ENCODE assay signal across 13 cellular contexts in the genomic region with DNA sequence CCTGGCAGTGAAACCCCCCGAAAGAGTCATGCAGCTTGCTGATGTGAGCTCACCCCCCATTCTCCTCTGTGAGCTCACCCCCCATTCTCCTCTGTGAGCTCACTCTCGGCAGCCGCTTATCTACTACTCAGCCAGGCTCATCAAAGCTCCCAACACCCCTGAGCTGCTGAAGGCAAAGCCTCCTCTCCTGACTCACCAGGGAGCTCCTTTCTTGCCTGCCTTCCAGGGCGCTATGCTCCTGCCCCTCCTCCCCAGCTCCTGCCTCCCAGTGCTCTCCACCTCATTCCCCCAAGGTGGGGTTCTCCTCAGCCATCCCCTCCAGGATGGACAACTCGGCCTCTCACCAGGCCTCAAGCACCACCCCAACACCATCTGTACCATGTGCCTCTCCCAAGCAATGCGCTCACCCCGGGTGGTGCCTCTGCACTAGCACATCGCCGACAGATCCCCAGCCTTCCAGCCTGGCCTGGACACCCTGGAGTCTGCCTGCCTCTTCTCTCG. TPM values are rescaled to one million over a fixed set of nuclear protein-coding genes. Genes with fewer than 3 reads are reported as not detected.
A peak's percentile ranks its signal among the peaks of the same experiment; 100 is the strongest.
DNase-seq lines count a peak whose midpoint lies in the region; ATAC-seq and TF ChIP-seq lines count a peak whose summit lies in the region.
"Had no signal": no experiment of that assay in that cellular context is flagged by ENCODE, and none has a peak within 500 bp of the region (broad histone marks: within the 10 kb centered on the region; RNA-seq: fewer than 3 reads in every experiment).

No MANE protein-coding gene starts in this region.

- H4K8ac ChIP-seq in IMR-90 (ENCODE audit: low read depth in 2 of 2, low read length in 2 of 2): no peak overlapping the region; a peak in 1 of 4 replicates

- H4K20me1 ChIP-seq in IMR-90 (ENCODE audit: insufficient read depth, low read length) (peaks cover 75% of the 10 kb centered on the region), neural progenitor cell (ENCODE audit: low read depth) (peaks cover 5% of the 10 kb centered on the region)

- H3K14ac ChIP-seq in IMR-90 (replicated peaks; ENCODE audit: low read depth, low read length): no peak overlapping the region

- H3K4me3 ChIP-seq in IMR-90 (ENCODE audit: insufficient read depth, low read depth, low read length) (no peak overlapping the region), neural progenitor cell (no peak overlapping the region), gastroesophageal sphincter (no peak overlapping the region), ascending aorta (no peak overlapping the region)
- H3K4me3 ChIP-seq: esophagus squamous epithelium had no signal

- BruUV-seq in IMR-90 (replicated peaks; lab: Mats Ljungman, UMichigan): no TSS peak

- 0 out of 2 replicates have a peak overlapping the region, but pooled peaks have one; percentile 29 for H2BK120ac ChIP-seq in IMR-90 (ENCODE audit: low read depth, low read length)

- no peaks in the 10 kb centered on the region for H3F3A ChIP-seq in neural progenitor cell (ENCODE audit: low read depth)

- H3K4me3 Mint-ChIP-seq in T-helper 1 cell treated with Interleukin-12 subunit alpha and Interleukin-12 subunit beta and Interleukin-4 antibody, amounts not matched to agents 30 μg/mL and 1 μg/mL, for 36 hours: no peak overlapping the region
- H3K4me3 Mint-ChIP-seq in chondrocyte (ENCODE audit: unreplicated experiment): peak overlapping the region; percentile 7
- H3K4me3 Mint-ChIP-seq in neural progenitor cell: peak overlapping the region; percentile 1

- DNase-seq in T-helper 1 cell (no peak), IMR-90 (peak; percentile 79), chondrocyte (ENCODE audit: low spot score) (no peak), neural progenitor cell (ENCODE audit: low spot score) (no peak), ascending aorta (ENCODE audit: low spot score in 2 of 2) (no peak)
- DNase-seq: anterior cingulate cortex, esophagus squamous epithelium, GDM1 had no signal

- H3K4me1 Mint-ChIP-seq in T-helper 1 cell treated with Interleukin-12 subunit alpha and Interleukin-12 subunit beta and Interleukin-4 antibody, amounts not matched to agents 30 μg/mL and 1 μg/mL, for 36 hours (ENCODE audit: low read depth): peaks cover 5% of the 10 kb centered on the region
- H3K4me1 Mint-ChIP-seq in chondrocyte (ENCODE audit: low read depth): peaks cover 88% of the 10 kb centered on the region
- H3K4me1 Mint-ChIP-seq in neural progenitor cell: peaks cover 3% of the 10 kb centered on the region

- H3K27me3 Mint-ChIP-seq in T-helper 1 cell treated with Interleukin-12 subunit alpha and Interleukin-12 subunit beta and Interleukin-4 antibody, amounts not matched to agents 30 μg/mL and 1 μg/mL, for 36 hours (ENCODE audit: low read depth): no peaks in the 10 kb centered on the region
- no peaks in the 10 kb centered on the region for H3K27me3 Mint-ChIP-seq in chondrocyte (ENCODE audit: low read depth)
- H3K27me3 Mint-ChIP-seq in neural progenitor cell (ENCODE audit: insufficient read depth, low read depth): peaks cover 9% of the 10 kb centered on the region

- no peaks in the 10 kb centered on the region for H3K9me3 Mint-ChIP-seq in T-helper 1 cell treated with Interleukin-12 subunit alpha and Interleukin-12 subunit beta and Interleukin-4 antibody, amounts not matched to agents 30 μg/mL and 1 μg/mL, for 36 hours
- no peaks in the 10 kb centered on the region for H3K9me3 Mint-ChIP-seq in chondrocyte (ENCODE audit: low read depth)
- H3K9me3 Mint-ChIP-seq in neural progenitor cell: no peaks in the 10 kb centered on the region

- TF ChIP-seq EP300 in gastroesophageal sphincter (IDR thresholded peaks at IDR 0.05): no peak

- H2BK20ac ChIP-seq in IMR-90 (ENCODE audit: low read depth, low read length): no peak overlapping the region

- H3K9ac ChIP-seq in IMR-90 (ENCODE audit: low read depth, low read length): no peak overlapping the region
- H3K9ac ChIP-seq in neural progenitor cell: peak overlapping the region; percentile 42
- H3K9ac ChIP-seq: parathyroid adenoma had no signal

- peak overlapping the region; percentile 56 for H2AK9ac ChIP-seq in IMR-90 (replicated peaks; ENCODE audit: low read depth, low read length, poor library complexity)

- POLR2A ChIA-PET in IMR-90 (lab: Charles Lee; ENCODE audit: unreplicated experiment): interaction anchor here (0.9 kb wide), 1 partner anchor 13 kb away, joined by 5 read pairs; no protein-coding TSS in a partner anchor

- H3K4me2 ChIP-seq in IMR-90 (ENCODE audit: low read depth, low read length): no peak overlapping the region
- H3K4me2 ChIP-seq in neural progenitor cell: no peak overlapping the region

- TF ChIP-seq RAD21 in IMR-90 (IDR thresholded peaks at IDR 0.05; ENCODE audit: low read length): no peak

- peak overlapping the region; percentile 28 for H2BK5ac ChIP-seq in IMR-90 (ENCODE audit: low read depth, low read length, poor library complexity, severe bottlenecking)

- ATAC-seq in IMR-90 (ENCODE audit: low read depth) (peak; percentile 39), gastroesophageal sphincter (no peak), GM21526 (IDR thresholded peaks at IDR 0.05; ENCODE audit: low FRiP score, unreplicated experiment) (no peak)

- H3K36me3 Mint-ChIP-seq in T-helper 1 cell treated with Interleukin-12 subunit alpha and Interleukin-12 subunit beta and Interleukin-4 antibody, amounts not matched to agents 30 μg/mL and 1 μg/mL, for 36 hours (ENCODE audit: low read depth): peaks cover 29% of the 10 kb centered on the region
- peaks cover 24% of the 10 kb centered on the region for H3K36me3 Mint-ChIP-seq in chondrocyte (ENCODE audit: low read depth)
- peaks cover 22% of the 10 kb centered on the region for H3K36me3 Mint-ChIP-seq in neural progenitor cell

- no peak overlapping the region for H3K18ac ChIP-seq in IMR-90 (ENCODE audit: low read depth, low read length)

- CTCF ChIA-PET in IMR-90 (lab: Yijun Ruan, JAX): interaction anchor here (0.5 kb wide), 1 partner anchor 18 kb away, joined by 3 read pairs; no protein-coding TSS in a partner anchor

- no peak overlapping the region for H2AFZ ChIP-seq in IMR-90 (replicated peaks; ENCODE audit: low read length, poor library complexity)
- no peak overlapping the region for H2AFZ ChIP-seq in neural progenitor cell (replicated peaks)
- H2AFZ ChIP-seq: parathyroid adenoma had no signal

- H3K9me3 ChIP-seq in IMR-90 (ENCODE audit: control insufficient read depth, insufficient read depth, low read length) (no peaks in the 10 kb centered on the region), neural progenitor cell (ENCODE audit: low read depth) (no peaks in the 10 kb centered on the region), gastroesophageal sphincter (no peaks in the 10 kb centered on the region), ascending aorta (no peaks in the 10 kb centered on the region)
- H3K9me3 ChIP-seq: esophagus squamous epithelium had no signal

- TF ChIP-seq CTCF in IMR-90 (conservative IDR thresholded peaks at IDR 0.05; ENCODE audit: low read depth, low read length) (no peak), chondrocyte (IDR thresholded peaks at IDR 0.05) (no peak), neural progenitor cell (IDR thresholded peaks at IDR 0.05) (no peak), gastroesophageal sphincter (IDR thresholded peaks at IDR 0.05) (no peak), ascending aorta (IDR thresholded peaks at IDR 0.05) (no peak)

- H2AK5ac ChIP-seq in IMR-90 (ENCODE audit: low read depth, low read length): peak overlapping the region; percentile 36; the same call in 1 of the 2 replicates

- H3K27ac Mint-ChIP-seq in T-helper 1 cell treated with Interleukin-12 subunit alpha and Interleukin-12 subunit beta and Interleukin-4 antibody, amounts not matched to agents 30 μg/mL and 1 μg/mL, for 36 hours: peak overlapping the region; percentile 41
- peak overlapping the region; percentile 86 for H3K27ac Mint-ChIP-seq in chondrocyte (ENCODE audit: unreplicated experiment)
- peak overlapping the region; percentile 54 for H3K27ac Mint-ChIP-seq in neural progenitor cell

- H3K23ac ChIP-seq in IMR-90 (ENCODE audit: low read depth, low read length): peak overlapping the region; percentile 32; the same call in 1 of the 2 replicates

- 0 out of 3 replicates have a peak overlapping the region, but pooled peaks have one; percentile 30 for H2BK15ac ChIP-seq in IMR-90 (ENCODE audit: low read depth, low read length)

- H3K36me3 ChIP-seq in IMR-90 (ENCODE audit: control insufficient read depth, insufficient read depth, low read length) (peaks cover 27% of the 10 kb centered on the region), neural progenitor cell (peaks cover 5% of the 10 kb centered on the region), gastroesophageal sphincter (peaks cover 0 to 96% of the 10 kb centered on the region in 2 donors), ascending aorta (peaks cover 21 to 62% of the 10 kb centered on the region in 2 donors)

- peaks cover 30 to 85% of the 10 kb centered on the region in 2 experiments for H3K79me1 ChIP-seq in IMR-90 (ENCODE audit: low read depth in 1 of 2, low read length in 2 of 2)

- dilution Hi-C loops in IMR-90 (cut with HindIII; ENCODE audit: low sequenced_read_pairs, unreplicated experiment): no loop called here

- in situ Hi-C loops in IMR-90 (cut with MboI; ENCODE audit: low sequenced_read_pairs): no loop called here

- H4K5ac ChIP-seq in IMR-90 (ENCODE audit: low read depth, low read length): no peak overlapping the region

- no peak overlapping the region for H3K56ac ChIP-seq in IMR-90 (ENCODE audit: extremely low read depth, insufficient read depth, low read length)

- H3K27ac ChIP-seq in IMR-90 (ENCODE audit: insufficient read depth, low read length) (no peak overlapping the region; the same call in 1 of the 2 replicates), neural progenitor cell (no peak overlapping the region), gastroesophageal sphincter (no peak overlapping the region), ascending aorta (peak overlapping the region in 1 of 2 donors; percentile 3)
- H3K27ac ChIP-seq: 22Rv1, esophagus squamous epithelium, parathyroid adenoma had no signal

- no peaks in the 10 kb centered on the region for H3K27me3 ChIP-seq in IMR-90 (ENCODE audit: control insufficient read depth, insufficient read depth, low read length)
- H3K27me3 ChIP-seq in neural progenitor cell: no peaks in the 10 kb centered on the region
- H3K27me3 ChIP-seq in gastroesophageal sphincter: no peaks in the 10 kb centered on the region
- no peaks in the 10 kb centered on the region for H3K27me3 ChIP-seq in ascending aorta
- H3K27me3 ChIP-seq: esophagus squamous epithelium had no signal

- peak overlapping the region; percentile 62; the same call in 1 of the 2 replicates for H3K4ac ChIP-seq in IMR-90 (ENCODE audit: low read depth, low read length)

- 72% methylated on average over 7 of the region's 10 CpGs; no CpG with 5 or more reads in 1 of the 2 experiments for WGBS in IMR-90 (ENCODE audit: extremely low coverage in 2 of 2, insufficient read length in 1 of 2), 2 experiments
- WGBS in gastroesophageal sphincter (ENCODE audit: low coverage in 1 of 2), 2 donors: 86 to 100% methylated on average over 4 to 10 of the region's 10 CpGs

- intact Hi-C loops in IMR-90 (cut with micrococcal nuclease): no loop called here
- intact Hi-C loops in ascending aorta (cut with DNase I): no loop called here

- peak overlapping the region; percentile 15 for H4K91ac ChIP-seq in IMR-90 (ENCODE audit: insufficient read depth, low read depth, low read length)

- no peaks in the 10 kb centered on the region for H3K79me2 ChIP-seq in neural progenitor cell (ENCODE audit: low read depth)

- H3K9me1 ChIP-seq in IMR-90 (ENCODE audit: insufficient read depth, low read length): peaks cover 61% of the 10 kb centered on the region

- TF ChIP-seq POLR2A in IMR-90 (IDR thresholded peaks at IDR 0.05; ENCODE audit: low read depth, low read length): no peak
- TF ChIP-seq POLR2A in gastroesophageal sphincter (IDR thresholded peaks at IDR 0.05): no peak

- peaks cover 42% of the 10 kb centered on the region for H3K4me1 ChIP-seq in IMR-90 (ENCODE audit: control insufficient read depth, insufficient read depth, low read length)
- H3K4me1 ChIP-seq in neural progenitor cell: no peaks in the 10 kb centered on the region
- H3K4me1 ChIP-seq in gastroesophageal sphincter: peaks cover 0 to 16% (median 5%) of the 10 kb centered on the region in 3 donors
- peaks cover 10 to 29% of the 10 kb centered on the region in 2 donors for H3K4me1 ChIP-seq in ascending aorta
- H3K4me1 ChIP-seq: parathyroid adenoma had no signal

RNA-seq across cellular contexts. Expression of gene FAAP100, which starts 27.7 kb away (rescaled TPM):
- total RNA-seq in IMR-90 (2012; rRNA removed) (7.5 and 7.9 TPM in 2 replicates), chondrocyte (39.8 to 62.7 TPM (median 43.1 TPM) in 3 replicates), neural progenitor cell (ENCODE audit: low replicate concordance) (9.7 and 36.5 TPM in 2 replicates), gastroesophageal sphincter (10 to 100 TPM; 14.6 to 32.1 (median 20.7) TPM), ascending aorta (75.6 TPM)
- 24.8 and 27.5 TPM in 2 replicates for polyA plus RNA-seq in IMR-90 (2012; rRNA removed)
- polyA plus RNA-seq in IMR-90 (2012; cell fraction: cytosol; rRNA removed): 14.4 and 23.9 TPM in 2 replicates
- 48.3 and 135 TPM in 2 replicates for polyA plus RNA-seq in IMR-90 (2012; cell fraction: nucleus; rRNA removed; ENCODE audit: low replicate concordance)

RNA-seq across cellular contexts. Expression of gene FSCN2, which starts 51.7 kb away (rescaled TPM):
- total RNA-seq in IMR-90 (2012; rRNA removed) (0.18 and 0.28 TPM in 2 replicates), chondrocyte (4.1 to 6.1 TPM (median 5.3 TPM) in 3 replicates), neural progenitor cell (ENCODE audit: low replicate concordance) (0.28 TPM in 1 of 2 replicates, not detected in the other), gastroesophageal sphincter (1 to 10 TPM in 2 of 4 donors, under 1 TPM in 2; 0.49 to 2.1 (median 1.0) TPM), ascending aorta (not detected)
- polyA plus RNA-seq in IMR-90 (2012; rRNA removed): 0.84 and 1.1 TPM in 2 replicates
- 0.22 and 0.96 TPM in 2 replicates for polyA plus RNA-seq in IMR-90 (2012; cell fraction: cytosol; rRNA removed)
- 2.6 and 6.7 TPM in 2 replicates for polyA plus RNA-seq in IMR-90 (2012; cell fraction: nucleus; rRNA removed; ENCODE audit: low replicate concordance)

RNA-seq across cellular contexts. Expression of gene NPLOC4, which starts 57.0 kb away (rescaled TPM):
- total RNA-seq in IMR-90 (2012; rRNA removed) (66.1 and 70.4 TPM in 2 replicates), chondrocyte (104 to 118 TPM (median 110 TPM) in 3 replicates), neural progenitor cell (ENCODE audit: low replicate concordance) (44.1 and 58.7 TPM in 2 replicates), gastroesophageal sphincter (10 to 100 TPM; 49.5 to 83.8 (median 58.0) TPM), ascending aorta (128 TPM)
- polyA plus RNA-seq in IMR-90 (2012; rRNA removed): 74.9 and 78.3 TPM in 2 replicates
- polyA plus RNA-seq in IMR-90 (2012; cell fraction: cytosol; rRNA removed): 62.7 and 65.1 TPM in 2 replicates
- 101 and 121 TPM in 2 replicates for polyA plus RNA-seq in IMR-90 (2012; cell fraction: nucleus; rRNA removed; ENCODE audit: low replicate concordance)

RNA-seq across cellular contexts. Expression of gene TSPAN10, which starts 57.1 kb away (rescaled TPM):
- total RNA-seq in IMR-90 (2012; rRNA removed): 1.1 and 1.4 TPM in 2 replicates
- polyA plus RNA-seq in IMR-90 (2012; rRNA removed): 4.5 and 5.3 TPM in 2 replicates
- polyA plus RNA-seq in IMR-90 (2012; cell fraction: cytosol; rRNA removed): 4.5 and 6.5 TPM in 2 replicates
- 4.2 and 13.3 TPM in 2 replicates for polyA plus RNA-seq in IMR-90 (2012; cell fraction: nucleus; rRNA removed; ENCODE audit: low replicate concordance)
- 1.7 to 2.2 TPM (median 1.8 TPM) in 3 replicates for total RNA-seq in chondrocyte
- 0.93 and 2.2 TPM in 2 replicates for total RNA-seq in neural progenitor cell (ENCODE audit: low replicate concordance)
- total RNA-seq in gastroesophageal sphincter: under 1 TPM in 3 of 4 donors, not detected in 1; 0.27 to 0.89 (median 0.30) TPM
- not detected for total RNA-seq in ascending aorta
